Comparison of ENCODE assay signal across 22 cellular contexts in genomic region chr1:20672265-20672632, GRCh38. TPM values are rescaled to one million over a fixed set of nuclear protein-coding genes. Genes with fewer than 3 reads are reported as not detected.
"Had no signal": no experiment of that assay in that cellular context is flagged by ENCODE, and none has a peak within 500 bp of the region (broad histone marks: within the 10 kb centered on the region; RNA-seq: fewer than 3 reads in every experiment).

No MANE protein-coding gene starts in this region.

- H3K9me3 ChIP-seq: SJSA1 had no signal

- H3K4me1 ChIP-seq: SJSA1 had no signal

- H3K36me3 ChIP-seq: SJSA1 had no signal

- FAIRE-seq: RCC 7860 had no signal

- H3K27me3 ChIP-seq: SJSA1 had no signal

- H3K4me3 ChIP-seq: SJSA1, SK-N-MC had no signal

- DNase-seq: KBM-7, MV-4-11, NCI-H1092 treated with DMSO at 0.1 percent for 48 hours, NCI-H1436, NCI-H187, NCI-H2029, NCI-H2081 treated with DMSO at 0.1 percent for 48 hours, NCI-H2171, NCI-H226, NCI-H446, NCI-H510A, NCI-H524 treated with DMSO at 0.1 percent for 48 hours, NCI-H69, NCI-H774, Right ventricle myocardium superior, RPMI8226, SIG-M5 had no signal

- H3K27ac ChIP-seq: SJSA1, SK-N-MC had no signal

- H3K4me1 Mint-ChIP-seq: IgD-negative memory B cell had no signal

- H3K27ac Mint-ChIP-seq: IgD-negative memory B cell had no signal

RNA-seq across cellular contexts. Expression of gene KIF17, which starts 45.6 kb away (rescaled TPM):
- total RNA-seq: HT-29 had no signal
- polyA plus RNA-seq: IgD-negative memory B cell had no signal
